ENCODE assay signal across 8 cellular contexts in genomic region chr17:78890111-78890897, GRCh38. TPM values are rescaled to one million over a fixed set of nuclear protein-coding genes. Genes with fewer than 3 reads are reported as not detected.
DNase-seq lines count a peak whose midpoint lies in the region; ATAC-seq and TF ChIP-seq lines count a peak whose summit lies in the region.

No MANE protein-coding gene starts in this region.

- peak overlapping the region; percentile 24 for H3K4me3 Mint-ChIP-seq in natural killer cell treated with Interleukin-12 subunit alpha and Interleukin-12 subunit beta and Interleukin-15 and Interleukin-18, amount 100 ng/mL, for 72 hours
- H3K4me3 Mint-ChIP-seq in osteocyte (ENCODE audit: unreplicated experiment) = no peak overlapping the region

- TF ChIP-seq CTCF in osteocyte (IDR thresholded peaks at IDR 0.05) = no peak

- H3K36me3 Mint-ChIP-seq in natural killer cell treated with Interleukin-12 subunit alpha and Interleukin-12 subunit beta and Interleukin-15 and Interleukin-18, amount 100 ng/mL, for 72 hours = no peaks in the 10 kb centered on the region
- H3K36me3 Mint-ChIP-seq in osteocyte (ENCODE audit: unreplicated experiment) = peaks cover 29% of the 10 kb centered on the region

- peak; percentile 93 for DNase-seq in CD1c-positive myeloid dendritic cell (ENCODE audit: extremely low spot score)
- DNase-seq in T follicular helper cell (ENCODE audit: low read depth) = peak; percentile 41
- DNase-seq in anterior cingulate cortex (lab: John Stamatoyannopoulos, UW) = peak in 35 of 58 donors; percentile 22 to 64 (median 44)
- DNase-seq in natural killer cell treated with Interleukin-12 subunit alpha and Interleukin-12 subunit beta and Interleukin-15 and Interleukin-18, amount 100 ng/mL, for 72 hours (ENCODE audit: low spot score) = no peak
- DNase-seq in RKO (ENCODE audit: low spot score) = no peak
- DNase-seq in SW480 (ENCODE audit: low spot score) = no peak
- no peak for DNase-seq in osteocyte (ENCODE audit: extremely low spot score, unreplicated experiment)
- DNase-seq in NCI-H128 (lab: John Stamatoyannopoulos, UW; ENCODE audit: unreplicated experiment) = no peak

- H3K27ac Mint-ChIP-seq in natural killer cell treated with Interleukin-12 subunit alpha and Interleukin-12 subunit beta and Interleukin-15 and Interleukin-18, amount 100 ng/mL, for 72 hours = peak overlapping the region in 1 of 2 donors; percentile 54
- H3K27ac Mint-ChIP-seq in osteocyte (ENCODE audit: unreplicated experiment) = no peak overlapping the region

- H3K4me1 Mint-ChIP-seq in natural killer cell treated with Interleukin-12 subunit alpha and Interleukin-12 subunit beta and Interleukin-15 and Interleukin-18, amount 100 ng/mL, for 72 hours (ENCODE audit: low read depth in 2 of 2) = peaks cover 0 to 13% of the 10 kb centered on the region in 2 donors
- peaks cover 57% of the 10 kb centered on the region for H3K4me1 Mint-ChIP-seq in osteocyte (ENCODE audit: unreplicated experiment)

- no peaks in the 10 kb centered on the region for H3K9me3 Mint-ChIP-seq in natural killer cell treated with Interleukin-12 subunit alpha and Interleukin-12 subunit beta and Interleukin-15 and Interleukin-18, amount 100 ng/mL, for 72 hours
- H3K9me3 Mint-ChIP-seq in osteocyte (ENCODE audit: unreplicated experiment) = no peaks in the 10 kb centered on the region

- ATAC-seq in natural killer cell treated with Interleukin-12 subunit alpha and Interleukin-12 subunit beta and Interleukin-15 and Interleukin-18, amount 100 ng/mL, for 72 hours = peak; percentile 62 to 66

- H3K27me3 Mint-ChIP-seq in natural killer cell treated with Interleukin-12 subunit alpha and Interleukin-12 subunit beta and Interleukin-15 and Interleukin-18, amount 100 ng/mL, for 72 hours = peaks cover 4 to 15% of the 10 kb centered on the region in 2 donors
- H3K27me3 Mint-ChIP-seq in osteocyte (ENCODE audit: unreplicated experiment) = no peaks in the 10 kb centered on the region

RNA-seq across cellular contexts. Expression of gene CEP295NL, which starts 12.7 kb away (rescaled TPM):
- not detected for total RNA-seq in natural killer cell treated with Interleukin-12 subunit alpha and Interleukin-12 subunit beta and Interleukin-15 and Interleukin-18, amount 100 ng/mL, for 72 hours
- total RNA-seq in osteocyte = 7.3 and 9.2 TPM in 2 replicates

RNA-seq across cellular contexts. Expression of gene TIMP2, which starts 34.9 kb away (rescaled TPM):
- under 1 TPM in 1 of 2 donors, not detected in 1; 0.43 TPM for total RNA-seq in natural killer cell treated with Interleukin-12 subunit alpha and Interleukin-12 subunit beta and Interleukin-15 and Interleukin-18, amount 100 ng/mL, for 72 hours
- total RNA-seq in osteocyte = 1,096 and 1,211 TPM in 2 replicates

RNA-seq across cellular contexts. Expression of gene USP36, which starts 49.7 kb away (rescaled TPM):
- total RNA-seq in natural killer cell treated with Interleukin-12 subunit alpha and Interleukin-12 subunit beta and Interleukin-15 and Interleukin-18, amount 100 ng/mL, for 72 hours = 100 to 1,000 TPM in 1 of 2 donors, 10 to 100 TPM in 1; 75.2 to 154 TPM
- 56.2 and 66.7 TPM in 2 replicates for total RNA-seq in osteocyte

Comparison
In these comparisons a context has a peak if more than half of its experiments do, and no peak if none do; other contexts are left out.
1. DNase-seq: peak in CD1c-positive myeloid dendritic cell (single experiment), T follicular helper cell (single experiment) and anterior cingulate cortex (35 of 58); none in natural killer cell treated with Interleukin-12 subunit alpha and Interleukin-12 subunit beta and Interleukin-15 and Interleukin-18, amount 100 ng/mL, for 72 hours (single experiment), RKO (single experiment), SW480 (single experiment), osteocyte (single experiment) and NCI-H128 (single experiment).
2. RNA of gene TIMP2, which starts 34.9 kb away (total RNA-seq): 1,096 to 1,211 TPM in osteocyte; 0.43 TPM in natural killer cell treated with Interleukin-12 subunit alpha and Interleukin-12 subunit beta and Interleukin-15 and Interleukin-18, amount 100 ng/mL, for 72 hours; every median in the first group is over 100 times any median in the second.